In the genomic region with DNA sequence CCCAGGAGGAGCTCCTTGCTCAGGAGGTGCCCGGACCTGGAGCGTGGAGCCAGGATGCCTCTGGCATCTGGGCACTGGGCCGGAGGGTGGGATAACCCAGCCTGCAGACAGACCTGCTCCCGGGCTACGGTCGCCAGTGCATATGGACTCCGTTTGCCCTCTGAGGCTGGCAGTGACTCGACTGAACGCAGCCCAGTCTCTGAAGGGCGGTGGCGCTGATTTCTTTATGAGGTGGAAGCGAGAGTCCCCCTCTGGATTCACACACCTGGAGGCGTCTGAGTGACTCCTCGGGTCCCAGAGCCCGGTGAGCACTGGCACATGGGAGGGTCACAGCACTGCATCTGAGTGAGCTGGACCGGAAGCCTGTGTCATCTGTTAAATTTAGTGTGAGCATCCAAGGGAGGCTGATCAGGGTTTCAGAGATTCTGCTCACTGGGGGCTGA, we compare ENCODE assay signal across 20 cellular contexts.
"Had no signal": no experiment of that assay in that cellular context is flagged by ENCODE, and none has a peak within 500 bp of the region (broad histone marks: within the 10 kb centered on the region; RNA-seq: fewer than 3 reads in every experiment).

No MANE protein-coding gene starts in this region.

- ATAC-seq: activated CD8-positive, alpha-beta memory T cell treated with anti-CD3 and anti-CD28 coated beads, Interleukin-2, amount 10 ng/mL, durations not matched to agents 7 days and 5 days; body of pancreas had no signal

- H3K27ac ChIP-seq: ascending aorta, body of pancreas, Peyer's patch, RWPE1 had no signal

- H3K4me1 ChIP-seq: ascending aorta, body of pancreas, Peyer's patch had no signal

- H3K9me3 ChIP-seq: ascending aorta, body of pancreas, MG63, Peyer's patch had no signal

- H3K27me3 ChIP-seq: ascending aorta, body of pancreas, Peyer's patch had no signal

- H3K4me3 ChIP-seq: ascending aorta, body of pancreas, MG63, Peyer's patch had no signal

- H3K36me3 ChIP-seq: ascending aorta, MG63, Peyer's patch had no signal

- DNase-seq: activated CD4-positive, alpha-beta T cell treated with anti-CD3 and anti-CD28 coated beads for 1 hour; activated CD4-positive, alpha-beta T cell treated with anti-CD3 and anti-CD28 coated beads, Interleukin-2, amount 10 ng/mL, durations not matched to agents 24 days and 14 days; activated CD4-positive, alpha-beta T cell treated with anti-CD3 and anti-CD28 coated beads, Interleukin-2, amount 50 U/mL, for 48 hours; activated CD8-positive, alpha-beta memory T cell treated with anti-CD3 and anti-CD28 coated beads, Interleukin-2, amount 10 ng/mL, durations not matched to agents 7 days and 5 days; activated effector memory CD4-positive, alpha-beta T cell treated with Interleukin-2 at 50 U/mL for 16 hours; activated naive CD4-positive, alpha-beta T cell; activated T-cell treated with anti-CD3 and anti-CD28 coated beads, Interleukin-2, amount 50 U/mL, for 24 hours; body of pancreas; KG1; MG63; MV-4-11; NCI-H1092 treated with DMSO at 0.1 percent for 48 hours; NCI-H1436; NCI-H1694 treated with DMSO at 0.1 percent for 48 hours; NCI-H2029 treated with DMSO at 0.1 percent for 48 hours; NCI-H524; Peyer's patch; SHP77 treated with DMSO at 0.1 percent for 48 hours had no signal
